11 cellular contexts compared by ENCODE assay signal in genomic region chr14:34013714-34014055, GRCh38.
DNase-seq lines count a peak whose midpoint lies in the region; ATAC-seq and TF ChIP-seq lines count a peak whose summit lies in the region.
"Had no signal": no experiment of that assay in that cellular context is flagged by ENCODE, and none has a peak within 500 bp of the region (broad histone marks: within the 10 kb centered on the region; RNA-seq: fewer than 3 reads in every experiment).

No MANE protein-coding gene starts in this region.

- CTCF ChIA-PET in MCF 10A (lab: Yijun Ruan, JAX): interaction anchor here (1.4 kb wide), 1 partner anchor 165 kb away, joined by 4 read pairs; no protein-coding TSS in a partner anchor

- ATAC-seq in stimulated activated naive CD8-positive, alpha-beta T cell treated with anti-CD3 and anti-CD28 coated beads, Interleukin-15, Interleukin-2, amounts not matched to agents 100 U/mL and 50 U/mL, for 24 hours: no peak
- peak; percentile 43 for ATAC-seq in HG03025 (IDR thresholded peaks at IDR 0.05; ENCODE audit: low FRiP score, unreplicated experiment)

- no peaks in the 10 kb centered on the region for H3K9me3 Mint-ChIP-seq in stimulated activated naive CD8-positive, alpha-beta T cell treated with anti-CD3 and anti-CD28 coated beads, Interleukin-15, Interleukin-2, amounts not matched to agents 100 ng/mL and 50 ng/mL, for 24 hours
- no peaks in the 10 kb centered on the region for H3K9me3 Mint-ChIP-seq in MCF 10A (ENCODE audit: unreplicated experiment)

- BruUV-seq in MCF 10A (replicated peaks; lab: Mats Ljungman, UMichigan): no TSS peak

- no peak for DNase-seq in stimulated activated naive CD8-positive, alpha-beta T cell treated with anti-CD3 and anti-CD28 coated beads, Interleukin-15, Interleukin-2, amounts not matched to agents 100 U/mL and 50 U/mL, for 24 hours
- DNase-seq in NCI-H774 (lab: John Stamatoyannopoulos, UW) (peak; percentile 32), NCI-H510A (lab: John Stamatoyannopoulos, UW) (no peak), A172 (ENCODE audit: low spot score) (no peak), anterior cingulate cortex (lab: John Stamatoyannopoulos, UW) (no peak), MCF 10A (ENCODE audit: unreplicated experiment) (no peak)
- DNase-seq: CD4-positive, CD25-positive, alpha-beta regulatory T cell; effector CD8-positive, alpha-beta T cell; mammary epithelial cell had no signal

- H3K4me1 Mint-ChIP-seq in stimulated activated naive CD8-positive, alpha-beta T cell treated with anti-CD3 and anti-CD28 coated beads, Interleukin-15, Interleukin-2, amounts not matched to agents 100 ng/mL and 50 ng/mL, for 24 hours (ENCODE audit: low read depth): peaks cover 37% of the 10 kb centered on the region
- H3K4me1 Mint-ChIP-seq in MCF 10A (ENCODE audit: insufficient read depth, unreplicated experiment): peaks cover 7% of the 10 kb centered on the region

- intact Hi-C loops in MCF 10A (cut with micrococcal nuclease): no loop called here

- POLR2A ChIA-PET in MCF 10A (lab: Yijun Ruan, JAX): interaction anchor here (1.4 kb wide), 1 partner anchor 11 kb away, joined by 5 read pairs; no protein-coding TSS in a partner anchor

- peak overlapping the region; percentile 82 for H3K27ac Mint-ChIP-seq in stimulated activated naive CD8-positive, alpha-beta T cell treated with anti-CD3 and anti-CD28 coated beads, Interleukin-15, Interleukin-2, amounts not matched to agents 100 ng/mL and 50 ng/mL, for 24 hours
- H3K27ac Mint-ChIP-seq in MCF 10A (ENCODE audit: low read depth, unreplicated experiment): no peak overlapping the region

- peak overlapping the region; percentile 35 for H3K4me3 Mint-ChIP-seq in stimulated activated naive CD8-positive, alpha-beta T cell treated with anti-CD3 and anti-CD28 coated beads, Interleukin-15, Interleukin-2, amounts not matched to agents 100 ng/mL and 50 ng/mL, for 24 hours
- no peak overlapping the region for H3K4me3 Mint-ChIP-seq in MCF 10A (ENCODE audit: unreplicated experiment)
- H3K4me3 Mint-ChIP-seq: CD4-positive, CD25-positive, alpha-beta regulatory T cell had no signal

- no peaks in the 10 kb centered on the region for H3K36me3 Mint-ChIP-seq in stimulated activated naive CD8-positive, alpha-beta T cell treated with anti-CD3 and anti-CD28 coated beads, Interleukin-15, Interleukin-2, amounts not matched to agents 100 ng/mL and 50 ng/mL, for 24 hours (ENCODE audit: low read depth)
- no peaks in the 10 kb centered on the region for H3K36me3 Mint-ChIP-seq in MCF 10A (ENCODE audit: insufficient read depth, unreplicated experiment)
- H3K36me3 Mint-ChIP-seq: CD4-positive, CD25-positive, alpha-beta regulatory T cell had no signal

- no peak for TF ChIP-seq CTCF in MCF 10A (IDR thresholded peaks at IDR 0.05; ENCODE audit: unreplicated experiment)

- no peaks in the 10 kb centered on the region for H3K27me3 Mint-ChIP-seq in stimulated activated naive CD8-positive, alpha-beta T cell treated with anti-CD3 and anti-CD28 coated beads, Interleukin-15, Interleukin-2, amounts not matched to agents 100 ng/mL and 50 ng/mL, for 24 hours
- peaks cover 4% of the 10 kb centered on the region for H3K27me3 Mint-ChIP-seq in MCF 10A (ENCODE audit: insufficient read depth, unreplicated experiment)
